20 cellular contexts compared by ENCODE assay signal in the genomic region with DNA sequence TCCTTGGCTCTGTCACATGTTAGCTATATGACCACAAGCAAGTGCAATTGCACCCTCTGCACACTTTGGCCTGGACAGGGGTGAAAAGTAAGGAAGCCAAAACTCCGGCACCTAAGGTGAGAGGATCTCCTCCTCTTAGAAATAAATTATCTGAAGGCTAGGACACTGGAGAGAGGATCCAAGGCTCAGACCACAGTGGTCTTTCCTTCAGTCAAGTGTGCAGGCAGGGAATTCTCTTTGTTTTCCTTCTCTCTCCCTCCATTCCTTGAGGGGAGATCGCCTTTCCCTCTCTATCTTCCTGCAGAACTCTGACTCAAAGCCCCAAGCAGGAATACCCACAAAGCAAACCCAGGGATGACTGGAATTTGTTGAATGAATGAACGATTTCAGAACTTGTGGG. TPM values are rescaled to one million over a fixed set of nuclear protein-coding genes. Genes with fewer than 3 reads are reported as not detected.
A peak's percentile ranks its signal among the peaks of the same experiment; 100 is the strongest.
DNase-seq lines count a peak whose midpoint lies in the region; ATAC-seq, FAIRE-seq and TF ChIP-seq lines count a peak whose summit lies in the region.
"Had no signal": no experiment of that assay in that cellular context is flagged by ENCODE, and none has a peak within 500 bp of the region (broad histone marks: within the 10 kb centered on the region; RNA-seq: fewer than 3 reads in every experiment).

No MANE protein-coding gene starts in this region.

- DNase-seq in GM23338 (ENCODE audit: low spot score), result no peak
- DNase-seq in endothelial cell of umbilical vein (ENCODE audit: low read depth, low spot score), result no peak
- no peak for DNase-seq in urothelium cell line (ENCODE audit: low spot score)
- no peak for DNase-seq in vagina (ENCODE audit: extremely low spot score in 2 of 2)
- DNase-seq in stimulated activated naive B cell treated with anti-CD40 and anti-IgM and Interleukin-4, amounts not matched to agents 10 μg/mL and 1 μg/mL and 100 μg/mL, for 72 hours, result no peak
- DNase-seq: AML-193; Caco-2; Calu3; CD4-positive, alpha-beta T cell; CD8-positive, alpha-beta T cell; GF-D8 had no signal

- intact Hi-C loops in endothelial cell of umbilical vein (cut with micrococcal nuclease), result no loop called here
- intact Hi-C loops in vagina (cut with DNase I), result no loop called here

- peaks cover 1% of the 10 kb centered on the region; the same call in 1 of the 2 replicates for H3F3A ChIP-seq in GM23338 (replicated peaks; ENCODE audit: low read depth)

- no peak overlapping the region for H3K4me2 ChIP-seq in GM23338
- no peak overlapping the region for H3K4me2 ChIP-seq in endothelial cell of umbilical vein (ENCODE audit: insufficient read depth, low read length)
- H3K4me2 ChIP-seq: A549; BLaER1 treated with 17β-estradiol and CSF1 and Interleukin-3, amounts not matched to agents 10 nM and 100 nM had no signal

- no peaks in the 10 kb centered on the region for H3K79me2 ChIP-seq in GM23338 (replicated peaks; ENCODE audit: insufficient read depth)
- no peaks in the 10 kb centered on the region for H3K79me2 ChIP-seq in endothelial cell of umbilical vein (ENCODE audit: control insufficient read depth, insufficient read depth, low read length)

- no peak overlapping the region for H2AFZ ChIP-seq in GM23338
- no peak overlapping the region for H2AFZ ChIP-seq in endothelial cell of umbilical vein (ENCODE audit: low read depth, low read length)

- no peak overlapping the region for H3K27ac Mint-ChIP-seq in GM23338
- H3K27ac Mint-ChIP-seq in stimulated activated naive B cell treated with anti-CD40 and anti-IgM and Interleukin-4, amounts not matched to agents 10 μg/mL and 1 μg/mL and 100 μg/mL, for 72 hours, result no peak overlapping the region
- H3K27ac Mint-ChIP-seq: B cell; CD4-positive, alpha-beta T cell; CD8-positive, alpha-beta T cell had no signal

- no peaks in the 10 kb centered on the region for H3K9me2 ChIP-seq in GM23338 (ENCODE audit: insufficient read depth)

- H3K4me1 ChIP-seq in GM23338 (ENCODE audit: insufficient read depth) (peaks cover 7% of the 10 kb centered on the region; the same call in 1 of the 2 replicates), endothelial cell of umbilical vein (ENCODE audit: control insufficient read depth, extremely low read depth, insufficient read depth, low read length) (peaks cover 18% of the 10 kb centered on the region), vagina (peaks cover 30% of the 10 kb centered on the region)
- H3K4me1 ChIP-seq: A549, Caco-2 had no signal

- H3K9me3 ChIP-seq in endothelial cell of umbilical vein (replicated peaks; ENCODE audit: control insufficient read depth, insufficient read depth, low read length) (no peaks in the 10 kb centered on the region), vagina (no peaks in the 10 kb centered on the region)
- H3K9me3 ChIP-seq: A549; BLaER1 treated with 17β-estradiol and CSF1 and Interleukin-3, amounts not matched to agents 10 nM and 100 nM; Caco-2 had no signal

- no peak for ATAC-seq in GM23338
- no peak for ATAC-seq in stimulated activated naive B cell treated with anti-CD40 and anti-IgM and Interleukin-4, amounts not matched to agents 10 μg/mL and 1 μg/mL and 100 μg/mL, for 72 hours (replicated peaks)
- ATAC-seq: A549; CD8-positive, alpha-beta T cell had no signal

- no peaks in the 10 kb centered on the region for H3K36me3 ChIP-seq in GM23338 (ENCODE audit: insufficient read depth)
- H3K36me3 ChIP-seq in endothelial cell of umbilical vein (ENCODE audit: control insufficient read depth in 2 of 2, extremely low read depth in 1 of 2, insufficient read depth in 2 of 2, low read length in 2 of 2), result no peaks in the 10 kb centered on the region
- no peaks in the 10 kb centered on the region for H3K36me3 ChIP-seq in vagina
- H3K36me3 ChIP-seq: BLaER1 treated with 17β-estradiol and CSF1 and Interleukin-3, amounts not matched to agents 10 nM and 100 nM had no signal

- H4K20me1 ChIP-seq in GM23338 (replicated peaks; ENCODE audit: insufficient read depth) (no peaks in the 10 kb centered on the region), endothelial cell of umbilical vein (replicated peaks; ENCODE audit: control insufficient read depth, extremely low read depth, insufficient read depth, low read length) (no peaks in the 10 kb centered on the region)

- no peak overlapping the region for H3K27ac ChIP-seq in GM23338 (ENCODE audit: low read depth)
- no peak overlapping the region for H3K27ac ChIP-seq in endothelial cell of umbilical vein (ENCODE audit: insufficient read depth, low read depth, low read length)
- no peak overlapping the region for H3K27ac ChIP-seq in vagina
- H3K27ac ChIP-seq: 22Rv1; A549; BLaER1 treated with 17β-estradiol and CSF1 and Interleukin-3, amounts not matched to agents 10 nM and 100 nM; C4-2B had no signal

- peaks cover 42% of the 10 kb centered on the region for H3K27me3 Mint-ChIP-seq in GM23338 (ENCODE audit: insufficient read depth, low read depth, poor library complexity)
- peaks cover 51 to 63% of the 10 kb centered on the region in 2 donors for H3K27me3 Mint-ChIP-seq in stimulated activated naive B cell treated with anti-CD40 and anti-IgM and Interleukin-4, amounts not matched to agents 10 μg/mL and 1 μg/mL and 100 μg/mL, for 72 hours

- H3K4me1 Mint-ChIP-seq in GM23338, result peaks cover 8% of the 10 kb centered on the region
- H3K4me1 Mint-ChIP-seq in stimulated activated naive B cell treated with anti-CD40 and anti-IgM and Interleukin-4, amounts not matched to agents 10 μg/mL and 1 μg/mL and 100 μg/mL, for 72 hours, result peaks cover 12 to 20% of the 10 kb centered on the region in 2 donors

- peaks cover 3% of the 10 kb centered on the region; the same call in 1 of the 3 replicates for H3K36me3 Mint-ChIP-seq in GM23338 (ENCODE audit: low read depth)
- peaks cover 3% of the 10 kb centered on the region in 2 donors for H3K36me3 Mint-ChIP-seq in stimulated activated naive B cell treated with anti-CD40 and anti-IgM and Interleukin-4, amounts not matched to agents 10 μg/mL and 1 μg/mL and 100 μg/mL, for 72 hours
- H3K36me3 Mint-ChIP-seq: CD8-positive, alpha-beta T cell had no signal

- no peaks in the 10 kb centered on the region for H3K9me3 Mint-ChIP-seq in GM23338
- H3K9me3 Mint-ChIP-seq in stimulated activated naive B cell treated with anti-CD40 and anti-IgM and Interleukin-4, amounts not matched to agents 10 μg/mL and 1 μg/mL and 100 μg/mL, for 72 hours, result no peaks in the 10 kb centered on the region
- H3K9me3 Mint-ChIP-seq: CD4-positive, alpha-beta T cell; CD8-positive, alpha-beta T cell had no signal

- no peak overlapping the region for H3K4me3 Mint-ChIP-seq in GM23338
- H3K4me3 Mint-ChIP-seq in stimulated activated naive B cell treated with anti-CD40 and anti-IgM and Interleukin-4, amounts not matched to agents 10 μg/mL and 1 μg/mL and 100 μg/mL, for 72 hours, result no peak overlapping the region
- H3K4me3 Mint-ChIP-seq: B cell; CD8-positive, alpha-beta T cell had no signal

- H3K9ac ChIP-seq in endothelial cell of umbilical vein (replicated peaks; ENCODE audit: extremely low read depth, insufficient read depth, low read length), result no peak overlapping the region
- H3K9ac ChIP-seq: BLaER1 treated with 17β-estradiol and CSF1 and Interleukin-3, amounts not matched to agents 10 nM and 100 nM had no signal

- CTCF ChIA-PET in endothelial cell of umbilical vein (lab: Charles Lee), result no interaction called here

- H3K4me3 ChIP-seq in GM23338 (no peak overlapping the region), endothelial cell of umbilical vein (replicated peaks in 1 of 3; ENCODE audit: insufficient read depth in 1 of 3, low read depth in 1 of 3, low read length in 3 of 3) (no peak overlapping the region), vagina (no peak overlapping the region)
- H3K4me3 ChIP-seq: A549; BLaER1 treated with 17β-estradiol and CSF1 and Interleukin-3, amounts not matched to agents 10 nM and 100 nM had no signal

- POLR2A ChIA-PET in endothelial cell of umbilical vein (lab: Charles Lee), result no interaction called here

- dilution Hi-C loops in endothelial cell of umbilical vein (cut with MboI; ENCODE audit: extremely low pct_ligation_motif_present, low sequenced_read_pairs), result no loop called here

- no peaks in the 10 kb centered on the region for H3K9me1 ChIP-seq in endothelial cell of umbilical vein (replicated peaks; ENCODE audit: control insufficient read depth, extremely low read depth, insufficient read depth, low read length)

- BruUV-seq in endothelial cell of umbilical vein (replicated peaks; lab: Mats Ljungman, UMichigan), result no TSS peak

- no peak for FAIRE-seq in endothelial cell of umbilical vein (lab: Jason Lieb, UNC)
- peak; percentile 30 for FAIRE-seq in urothelium cell line (lab: Jason Lieb, UNC)
- FAIRE-seq: A549, D721Med, G401.6, GM12891, GM19239 had no signal

- no peak for TF ChIP-seq POLR2A in endothelial cell of umbilical vein (IDR thresholded peaks at IDR 0.05; ENCODE audit: low read depth, low read length)
- no peak for TF ChIP-seq POLR2A in vagina (IDR thresholded peaks at IDR 0.05)

- TF ChIP-seq CTCF in GM23338 (conservative IDR thresholded peaks at IDR 0.05; ENCODE audit: low read depth in 2 of 2), result no peak
- TF ChIP-seq CTCF in endothelial cell of umbilical vein (IDR thresholded peaks at IDR 0.05; ENCODE audit: extremely low read depth in 1 of 2, insufficient read depth in 1 of 2, low read depth in 1 of 2, low read length in 2 of 2), result no peak
- TF ChIP-seq CTCF in vagina (IDR thresholded peaks at IDR 0.05), result no peak

- H3K27me3 ChIP-seq in GM23338 (ENCODE audit: insufficient read depth), result peaks cover 66% of the 10 kb centered on the region
- peaks cover 45 to 61% of the 10 kb centered on the region in 2 experiments for H3K27me3 ChIP-seq in endothelial cell of umbilical vein (ENCODE audit: control insufficient read depth in 2 of 2, insufficient read depth in 2 of 2, low read length in 2 of 2)
- no peaks in the 10 kb centered on the region for H3K27me3 ChIP-seq in vagina

RNA-seq across cellular contexts. Expression of gene MEGF11, which starts 3.1 kb away (rescaled TPM):
- 1.3 and 2.4 TPM in 2 replicates for total RNA-seq in GM23338 (2014; rRNA removed; shearing (Covaris generic))
- 1.1 and 1.9 TPM in 2 replicates for polyA plus RNA-seq in GM23338 (2016; fragmentation: Nextera tagmentation; extraction: Ambion mirVana)
- total RNA-seq in endothelial cell of umbilical vein, result not detected in 2 replicates
- polyA plus RNA-seq in endothelial cell of umbilical vein, result 0.05 TPM in 1 of 2 replicates, not detected in the other
- not detected in 2 replicates for polyA plus RNA-seq in endothelial cell of umbilical vein (2011; cell fraction: cytosol; rRNA removed)
- 0.05 TPM in 1 of 2 replicates, not detected in the other for polyA plus RNA-seq in endothelial cell of umbilical vein (2011; cell fraction: nucleus; rRNA removed)
- polyA plus RNA-seq in endothelial cell of umbilical vein (2012), result 0.04 and 0.18 TPM in 2 replicates
- not detected in 2 replicates for polyA minus RNA-seq in endothelial cell of umbilical vein
- polyA minus RNA-seq in endothelial cell of umbilical vein (2011; cell fraction: cytosol; rRNA and poly(A)+ RNA removed), result not detected
- polyA minus RNA-seq in endothelial cell of umbilical vein (2011; cell fraction: nucleus; rRNA and poly(A)+ RNA removed), result not detected in 2 replicates
- 0.25 TPM for total RNA-seq in vagina
- total RNA-seq: CD4-positive, alpha-beta T cell; CD8-positive, alpha-beta T cell had no signal

RNA-seq across cellular contexts. Expression of gene DIS3L, which starts 36.7 kb away (rescaled TPM):
- total RNA-seq in GM23338 (2014; rRNA removed; shearing (Covaris generic)), result 21.8 and 35.7 TPM in 2 replicates
- polyA plus RNA-seq in GM23338 (2016; fragmentation: Nextera tagmentation; extraction: Ambion mirVana) (7.1 and 8.9 TPM in 2 replicates), endothelial cell of umbilical vein (5.1 and 7.8 TPM in 2 replicates)
- total RNA-seq in endothelial cell of umbilical vein (21.6 and 27.9 TPM in 2 replicates), vagina (20.9 TPM)
- 10.3 and 11.4 TPM in 2 replicates for polyA plus RNA-seq in endothelial cell of umbilical vein (2011; cell fraction: cytosol; rRNA removed)
- polyA plus RNA-seq in endothelial cell of umbilical vein (2011; cell fraction: nucleus; rRNA removed), result 15.8 and 21.8 TPM in 2 replicates
- polyA plus RNA-seq in endothelial cell of umbilical vein (2012), result 12.0 and 21.6 TPM in 2 replicates
- polyA minus RNA-seq in endothelial cell of umbilical vein, result 32.8 and 34.5 TPM in 2 replicates
- polyA minus RNA-seq in endothelial cell of umbilical vein (2011; cell fraction: cytosol; rRNA and poly(A)+ RNA removed), result 29.3 TPM
- 11.5 and 16.8 TPM in 2 replicates for polyA minus RNA-seq in endothelial cell of umbilical vein (2011; cell fraction: nucleus; rRNA and poly(A)+ RNA removed)
